Comparison of ENCODE assay signal across 19 cellular contexts in genomic region chr11:115276799-115277198, GRCh38.
DNase-seq lines count a peak whose midpoint lies in the region; ATAC-seq, FAIRE-seq and TF ChIP-seq lines count a peak whose summit lies in the region.
"Had no signal": no experiment of that assay in that cellular context is flagged by ENCODE, and none has a peak within 500 bp of the region (broad histone marks: within the 10 kb centered on the region; RNA-seq: fewer than 3 reads in every experiment).

No MANE protein-coding gene starts in this region.

- peak; percentile 57 for FAIRE-seq in GM12891 (lab: Jason Lieb, UNC)
- FAIRE-seq in H54 (lab: Jason Lieb, UNC) = no peak

- TF ChIP-seq POLR2A in GM12891 (IDR thresholded peaks at IDR 0.05; ENCODE audit: low read depth, low read length) (no peak), H54 (IDR thresholded peaks at IDR 0.05; ENCODE audit: low read depth, low read length) (no peak)

- no peak for ATAC-seq in HG02885 (IDR thresholded peaks at IDR 0.05; ENCODE audit: poor library complexity, unreplicated experiment)

- DNase-seq in GM12891 (ENCODE audit: insufficient read length, low spot score) = no peak
- DNase-seq in cerebellar cortex (ENCODE audit: low spot score) = peak; percentile 39
- peak; percentile 71 for DNase-seq in foreskin melanocyte
- DNase-seq in activated CD4-positive, alpha-beta T cell treated with anti-CD3 and anti-CD28 coated beads, Interleukin-2, amount 50 U/mL, for 48 hours = no peak
- no peak for DNase-seq in activated CD4-positive, alpha-beta T cell treated with anti-CD3 and anti-CD28 coated beads for 4 hours
- no peak for DNase-seq in H54 (ENCODE audit: insufficient read length, low spot score)
- DNase-seq: ACHN; AML-193; GF-D8; KG1; NCI-H1092 treated with DMSO at 0.1 percent for 48 hours; NCI-H1436 treated with DMSO at 0.1 percent for 48 hours; NCI-H1930; NCI-H226; NCI-H774; NK-92 treated with Interleukin-12 subunit alpha and Interleukin-12 subunit beta, amount 100 ng/mL, for 24 hours; Peyer's patch; SJCRH30 had no signal

TF ChIP-seq in GM12891, 5 proteins besides CTCF, POLR2A, EP300 and RAD21:
- TF ChIP-seq POU2F2 (IDR thresholded peaks at IDR 0.05; ENCODE audit: low read depth, low read length) (no peak), TAF1 (IDR thresholded peaks at IDR 0.05; ENCODE audit: low read depth, low read length) (no peak), SPI1 (IDR thresholded peaks at IDR 0.05; ENCODE audit: low read depth, low read length) (no peak), POLR2AphosphoS5 (IDR thresholded peaks at IDR 0.05; ENCODE audit: low read depth, low read length) (no peak), PAX5 (IDR thresholded peaks at IDR 0.05; ENCODE audit: insufficient read depth, low read length, severe bottlenecking) (no peak)

Comparison
In these comparisons a context has a peak if more than half of its experiments do, and no peak if none do; other contexts are left out.
1. DNase-seq: peak in cerebellar cortex (single experiment) and foreskin melanocyte (single experiment); none in GM12891 (single experiment), activated CD4-positive, alpha-beta T cell treated with anti-CD3 and anti-CD28 coated beads, Interleukin-2, amount 50 U/mL, for 48 hours (0 of 2), activated CD4-positive, alpha-beta T cell treated with anti-CD3 and anti-CD28 coated beads for 4 hours (0 of 2) and H54 (single experiment).